16 cellular contexts compared by ENCODE assay signal in the genomic region with DNA sequence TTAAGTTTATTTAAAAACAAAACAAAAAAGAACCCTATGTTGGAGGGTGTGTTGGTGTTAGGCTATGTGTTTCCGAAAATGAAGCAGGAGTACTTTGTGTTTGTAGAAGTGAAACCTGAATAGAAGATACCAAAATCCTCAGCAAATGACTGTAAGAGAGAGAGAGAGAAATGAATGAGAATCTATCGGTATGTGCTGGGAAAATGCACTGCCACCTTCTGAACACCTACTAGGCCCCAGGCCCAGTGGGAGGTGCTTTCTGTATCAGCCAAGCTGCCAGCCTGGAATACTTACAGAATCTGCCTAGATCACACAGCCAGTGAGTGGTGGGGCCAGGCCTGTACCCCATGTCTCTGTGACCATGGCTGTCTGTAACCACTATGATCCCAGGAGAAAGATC. TPM values are rescaled to one million over a fixed set of nuclear protein-coding genes. Genes with fewer than 3 reads are reported as not detected.
DNase-seq lines count a peak whose midpoint lies in the region; ATAC-seq lines count a peak whose summit lies in the region.
"Had no signal": no experiment of that assay in that cellular context is flagged by ENCODE, and none has a peak within 500 bp of the region (broad histone marks: within the 10 kb centered on the region; RNA-seq: fewer than 3 reads in every experiment).

No MANE protein-coding gene starts in this region.

- H3K27ac Mint-ChIP-seq in activated T-helper 2 cell treated with anti-CD3 and anti-CD28 coated beads, Interferon-gamma antibody, Interleukin-2, Interleukin-4, amounts not matched to agents 10 μg/mL and 5 μg/mL and 100 μg/mL, durations not matched to agents 14 hours and 24 hours and 36 hours, result peak overlapping the region; percentile 99
- H3K27ac Mint-ChIP-seq in stimulated activated effector memory CD8-positive, alpha-beta T cell treated with anti-CD3 and anti-CD28 coated beads, Interleukin-12 subunit alpha, Interleukin-12 subunit beta, amount 100 ng/mL, for 72 hours, result peak overlapping the region; percentile 95

- H3K4me1 Mint-ChIP-seq in activated T-helper 2 cell treated with anti-CD3 and anti-CD28 coated beads, Interferon-gamma antibody, Interleukin-2, Interleukin-4, amounts not matched to agents 10 μg/mL and 5 μg/mL and 100 μg/mL, durations not matched to agents 14 hours and 24 hours and 36 hours (ENCODE audit: low read depth), result peaks cover 42% of the 10 kb centered on the region
- H3K4me1 Mint-ChIP-seq in stimulated activated effector memory CD8-positive, alpha-beta T cell treated with anti-CD3 and anti-CD28 coated beads, Interleukin-12 subunit alpha, Interleukin-12 subunit beta, amount 100 ng/mL, for 72 hours, result peaks cover 51% of the 10 kb centered on the region
- H3K4me1 Mint-ChIP-seq: brain had no signal

- no peaks in the 10 kb centered on the region for H3K9me3 Mint-ChIP-seq in activated T-helper 2 cell treated with anti-CD3 and anti-CD28 coated beads, Interferon-gamma antibody, Interleukin-2, Interleukin-4, amounts not matched to agents 10 μg/mL and 5 μg/mL and 100 μg/mL, durations not matched to agents 14 hours and 24 hours and 36 hours
- no peaks in the 10 kb centered on the region for H3K9me3 Mint-ChIP-seq in stimulated activated effector memory CD8-positive, alpha-beta T cell treated with anti-CD3 and anti-CD28 coated beads, Interleukin-12 subunit alpha, Interleukin-12 subunit beta, amount 100 ng/mL, for 72 hours

- H3K36me3 Mint-ChIP-seq in activated T-helper 2 cell treated with anti-CD3 and anti-CD28 coated beads, Interferon-gamma antibody, Interleukin-2, Interleukin-4, amounts not matched to agents 10 μg/mL and 5 μg/mL and 100 μg/mL, durations not matched to agents 14 hours and 24 hours and 36 hours (ENCODE audit: low read depth), result peaks cover 61% of the 10 kb centered on the region
- H3K36me3 Mint-ChIP-seq in stimulated activated effector memory CD8-positive, alpha-beta T cell treated with anti-CD3 and anti-CD28 coated beads, Interleukin-12 subunit alpha, Interleukin-12 subunit beta, amount 100 ng/mL, for 72 hours, result peaks cover 100% of the 10 kb centered on the region

- ATAC-seq in HG03025 (IDR thresholded peaks at IDR 0.05; ENCODE audit: low FRiP score, unreplicated experiment), result peak; percentile 40
- peak; percentile 6 for ATAC-seq in stimulated activated effector memory CD8-positive, alpha-beta T cell treated with anti-CD3 and anti-CD28 coated beads, Interleukin-12 subunit alpha, Interleukin-12 subunit beta, amount 100 ng/mL, for 72 hours
- no peak for ATAC-seq in HG03432 (IDR thresholded peaks at IDR 0.05; ENCODE audit: unreplicated experiment)
- ATAC-seq: lower lobe of right lung, PC-3 had no signal

- intact Hi-C loops in activated T-helper 2 cell treated with anti-CD3 and anti-CD28 coated beads, Interferon-gamma antibody, Interleukin-2, Interleukin-4, amounts not matched to agents 10 μg/mL and 5 μg/mL and 100 μg/mL, durations not matched to agents 14 hours and 24 hours and 36 hours (cut with micrococcal nuclease), result loop anchor here (10.0 kb wide), 1 partner anchor 219 kb away; no protein-coding TSS in a partner anchor

- H3K4me3 Mint-ChIP-seq in activated T-helper 2 cell treated with anti-CD3 and anti-CD28 coated beads, Interferon-gamma antibody, Interleukin-2, Interleukin-4, amounts not matched to agents 10 μg/mL and 5 μg/mL and 100 μg/mL, durations not matched to agents 14 hours and 24 hours and 36 hours (ENCODE audit: low read depth), result peak overlapping the region; percentile 52
- peak overlapping the region; percentile 76 for H3K4me3 Mint-ChIP-seq in stimulated activated effector memory CD8-positive, alpha-beta T cell treated with anti-CD3 and anti-CD28 coated beads, Interleukin-12 subunit alpha, Interleukin-12 subunit beta, amount 100 ng/mL, for 72 hours
- H3K4me3 Mint-ChIP-seq: brain had no signal

- peak; percentile 51 for DNase-seq in activated naive CD4-positive, alpha-beta T cell treated with Interleukin-2 at 50 U/mL for 16 hours
- DNase-seq in activated naive CD4-positive, alpha-beta T cell (lab: John Stamatoyannopoulos, UW), result no peak
- no peak for DNase-seq in activated T-helper 2 cell treated with anti-CD3 and anti-CD28 coated beads, Interferon-gamma antibody, Interleukin-2, Interleukin-4, amounts not matched to agents 10 μg/mL and 5 μg/mL and 100 μg/mL, durations not matched to agents 14 hours and 24 hours and 36 hours (ENCODE audit: low spot score)
- DNase-seq in stimulated activated effector memory CD8-positive, alpha-beta T cell treated with anti-CD3 and anti-CD28 coated beads, Interleukin-12 subunit alpha, Interleukin-12 subunit beta, amount 100 ng/mL, for 72 hours (ENCODE audit: low spot score in 2 of 2), result no peak
- no peak for DNase-seq in DMS114 treated with DMSO at 0.1 percent for 48 hours (lab: John Stamatoyannopoulos, UW; ENCODE audit: unreplicated experiment)
- no peak for DNase-seq in LoVo (ENCODE audit: low spot score)
- DNase-seq: effector CD4-positive, alpha-beta T cell; lower lobe of right lung; NCI-H1105 treated with DMSO at 0.1 percent for 48 hours; NCI-H226; PC-3; sigmoid colon; WERI-Rb-1 had no signal

- no peaks in the 10 kb centered on the region for H3K27me3 Mint-ChIP-seq in activated T-helper 2 cell treated with anti-CD3 and anti-CD28 coated beads, Interferon-gamma antibody, Interleukin-2, Interleukin-4, amounts not matched to agents 10 μg/mL and 5 μg/mL and 100 μg/mL, durations not matched to agents 14 hours and 24 hours and 36 hours (ENCODE audit: low read depth)
- H3K27me3 Mint-ChIP-seq: brain had no signal

RNA-seq across cellular contexts. Expression of gene PIM2, which starts 14.9 kb away (rescaled TPM):
- 313 and 315 TPM in 2 replicates for total RNA-seq in activated T-helper 2 cell treated with anti-CD3 and anti-CD28 coated beads, Interferon-gamma antibody, Interleukin-2, Interleukin-4, amounts not matched to agents 10 μg/mL and 5 μg/mL and 100 μg/mL, durations not matched to agents 14 hours and 24 hours and 36 hours

RNA-seq across cellular contexts. Expression of gene SLC35A2, which starts 22.3 kb away (rescaled TPM):
- 18.3 and 21.9 TPM in 2 replicates for total RNA-seq in activated T-helper 2 cell treated with anti-CD3 and anti-CD28 coated beads, Interferon-gamma antibody, Interleukin-2, Interleukin-4, amounts not matched to agents 10 μg/mL and 5 μg/mL and 100 μg/mL, durations not matched to agents 14 hours and 24 hours and 36 hours

RNA-seq across cellular contexts. Expression of gene OTUD5, which starts 23.6 kb away (rescaled TPM):
- 73.9 and 77.9 TPM in 2 replicates for total RNA-seq in activated T-helper 2 cell treated with anti-CD3 and anti-CD28 coated beads, Interferon-gamma antibody, Interleukin-2, Interleukin-4, amounts not matched to agents 10 μg/mL and 5 μg/mL and 100 μg/mL, durations not matched to agents 14 hours and 24 hours and 36 hours

RNA-seq across cellular contexts. Expression of gene PQBP1, which starts 36.0 kb away (rescaled TPM):
- total RNA-seq in activated T-helper 2 cell treated with anti-CD3 and anti-CD28 coated beads, Interferon-gamma antibody, Interleukin-2, Interleukin-4, amounts not matched to agents 10 μg/mL and 5 μg/mL and 100 μg/mL, durations not matched to agents 14 hours and 24 hours and 36 hours, result 97.3 and 103 TPM in 2 replicates

RNA-seq across cellular contexts. Expression of gene TIMM17B, which starts 36.2 kb away (rescaled TPM):
- 66.2 and 71.6 TPM in 2 replicates for total RNA-seq in activated T-helper 2 cell treated with anti-CD3 and anti-CD28 coated beads, Interferon-gamma antibody, Interleukin-2, Interleukin-4, amounts not matched to agents 10 μg/mL and 5 μg/mL and 100 μg/mL, durations not matched to agents 14 hours and 24 hours and 36 hours
